In genomic region chr3:13648060-13648743, GRCh38 we compare ENCODE assay signal across 9 cellular contexts.
DNase-seq lines count a peak whose midpoint lies in the region; ATAC-seq and TF ChIP-seq lines count a peak whose summit lies in the region.
"Had no signal": no experiment of that assay in that cellular context is flagged by ENCODE, and none has a peak within 500 bp of the region (broad histone marks: within the 10 kb centered on the region; RNA-seq: fewer than 3 reads in every experiment).

No MANE protein-coding gene starts in this region.

- no peak overlapping the region for H3K4me3 ChIP-seq in mammary epithelial cell (replicated peaks in 1 of 3; ENCODE audit: insufficient read depth in 1 of 3, low read depth in 2 of 3, low read length in 3 of 3)

- H3K4me3 Mint-ChIP-seq in WTC11 = no peak overlapping the region
- H3K4me3 Mint-ChIP-seq: dendritic cell treated with granulocyte-macrophage colony-stimulating factor and Interleukin-4, amounts not matched to agents 40 ng/mL and 50 ng/mL, for 4 days had no signal

- BruUV-seq in mammary epithelial cell (replicated peaks; lab: Mats Ljungman, UMichigan) = no TSS peak

- H3K9me3 ChIP-seq in mammary epithelial cell (replicated peaks; ENCODE audit: insufficient read depth, low read length) = no peaks in the 10 kb centered on the region

- H3K36me3 Mint-ChIP-seq in WTC11 = no peaks in the 10 kb centered on the region

- TF ChIP-seq CTCF in WTC11 (IDR thresholded peaks at IDR 0.05) (peak; percentile 96), mammary epithelial cell (conservative IDR thresholded peaks at IDR 0.05 in 1 of 2, IDR thresholded peaks at IDR 0.05 in 1 of 2; ENCODE audit: extremely low read depth in 1 of 2, insufficient read depth in 1 of 2, low read depth in 1 of 2, low read length in 2 of 2) (peak; percentile 97 to 100)

- no peak overlapping the region for H3K4me2 ChIP-seq in mammary epithelial cell (ENCODE audit: insufficient read depth, low read depth, low read length)

- ATAC-seq in GM21576 (IDR thresholded peaks at IDR 0.05; ENCODE audit: unreplicated experiment) = peak; percentile 57
- ATAC-seq in WTC11 = peak; percentile 77
- no peak for ATAC-seq in HG03469 (IDR thresholded peaks at IDR 0.05; ENCODE audit: unreplicated experiment)

- H3K27ac Mint-ChIP-seq in WTC11 = peak overlapping the region; percentile 93
- H3K27ac Mint-ChIP-seq: dendritic cell treated with granulocyte-macrophage colony-stimulating factor and Interleukin-4, amounts not matched to agents 40 ng/mL and 50 ng/mL, for 4 days had no signal

- CTCF ChIA-PET in WTC11 (lab: Charles Lee) (interaction anchor here (0.6 to 10.6 kb wide), 73 partner anchors 8 to 681 kb away, joined by 3 to 290 read pairs (median 5); partner anchors contain the start of genes FBLN2, HDAC11, NUP210 and WNT7A), mammary epithelial cell (lab: Charles Lee; ENCODE audit: low non-redundant PET) (interaction anchor here (0.6 to 2.0 kb wide), 5 partner anchors 13 to 196 kb away, joined by 4 to 34 read pairs (median 7); no protein-coding TSS in a partner anchor)

- dilution Hi-C loops in mammary epithelial cell (cut with HindIII; ENCODE audit: low sequenced_read_pairs) = no loop called here

- peaks cover 22% of the 10 kb centered on the region for H3K4me1 ChIP-seq in mammary epithelial cell (ENCODE audit: insufficient read depth, low read length)

- no peaks in the 10 kb centered on the region for H3K36me3 ChIP-seq in mammary epithelial cell (ENCODE audit: insufficient read depth, low read length)

- H2AFZ ChIP-seq in mammary epithelial cell (ENCODE audit: low read depth, low read length) = peak overlapping the region; percentile 33

- intact Hi-C loops in mammary epithelial cell (cut with micrococcal nuclease) = loop anchor here (1.0 to 10.0 kb wide), 6 partner anchors 78 to 556 kb away; no protein-coding TSS in a partner anchor

- H3K9me3 Mint-ChIP-seq in WTC11 = no peaks in the 10 kb centered on the region
- H3K9me3 Mint-ChIP-seq: dendritic cell treated with granulocyte-macrophage colony-stimulating factor and Interleukin-4, amounts not matched to agents 40 ng/mL and 50 ng/mL, for 4 days had no signal

- H3K27me3 Mint-ChIP-seq in WTC11 (ENCODE audit: low read depth) = peaks cover 7% of the 10 kb centered on the region

- H3K4me1 Mint-ChIP-seq in WTC11 = peaks cover 20% of the 10 kb centered on the region

- 0% methylated on average over 4 of the region's 16 CpGs for WGBS in mammary epithelial cell (ENCODE audit: low coverage, missing lambda C conversion rate)

- no peak overlapping the region for H3K27ac ChIP-seq in mammary epithelial cell (ENCODE audit: insufficient read depth, low read depth, low read length)

- H4K20me1 ChIP-seq in mammary epithelial cell (ENCODE audit: insufficient read depth, low read length) = no peaks in the 10 kb centered on the region

- H3K9ac ChIP-seq in mammary epithelial cell (ENCODE audit: insufficient read depth, low read length) = no peak overlapping the region

- POLR2A ChIA-PET in WTC11 (lab: Charles Lee) = interaction anchor here (1.0 to 1.5 kb wide), 2 partner anchors 12 to 152 kb away, joined by 3 to 5 read pairs; no protein-coding TSS in a partner anchor

- DNase-seq in COLO668 (lab: John Stamatoyannopoulos, UW; ENCODE audit: unreplicated experiment) (peak; percentile 54), NCI-H2107 treated with DMSO at 0.1 percent for 48 hours (lab: John Stamatoyannopoulos, UW; ENCODE audit: unreplicated experiment) (peak; percentile 19), WTC11 (ENCODE audit: low spot score) (peak; percentile 96), mammary epithelial cell (peak; percentile 70), inferior parietal cortex (ENCODE audit: extremely low spot score) (peak; percentile 84)
- DNase-seq in stimulated activated CD4-positive, alpha-beta T cell treated with anti-CD3 and anti-CD28 coated beads, Interleukin-1b, Interleukin-23, amount 100 ng/mL, for 1 hour (ENCODE audit: low read depth in 2 of 2) = peak; percentile 35 to 66

- no peaks in the 10 kb centered on the region for H3K27me3 ChIP-seq in mammary epithelial cell (ENCODE audit: insufficient read depth, low read length)

- no peaks in the 10 kb centered on the region for H3K79me2 ChIP-seq in mammary epithelial cell (ENCODE audit: insufficient read depth, low read length)

- in situ Hi-C loops in mammary epithelial cell (cut with MboI; ENCODE audit: low sequenced_read_pairs in 2 of 2) = loop anchor here (5.0 to 10.0 kb wide), 3 partner anchors 151 to 563 kb away; no protein-coding TSS in a partner anchor

TF ChIP-seq in WTC11, 78 proteins besides CTCF, POLR2A, EP300 and RAD21:
- TF ChIP-seq SP1 (CRISPR knock-in tag; conservative IDR thresholded peaks at IDR 0.05) (peak; percentile 68), HMGA2 (CRISPR knock-in tag; IDR thresholded peaks at IDR 0.05) (no peak), IRF2 (CRISPR knock-in tag; IDR thresholded peaks at IDR 0.05; ENCODE audit: borderline replicate concordance, low read depth) (no peak), FOXJ3 (CRISPR knock-in tag; IDR thresholded peaks at IDR 0.05; ENCODE audit: borderline replicate concordance) (no peak), FOXP1 (CRISPR knock-in tag; IDR thresholded peaks at IDR 0.05; ENCODE audit: borderline replicate concordance) (0 out of 2 replicates have a peak, but pooled peaks have one; percentile 7), ETV6 (CRISPR knock-in tag; IDR thresholded peaks at IDR 0.05) (peak; percentile 75), E2F1 (CRISPR knock-in tag; IDR thresholded peaks at IDR 0.05) (0 out of 2 replicates have a peak, but pooled peaks have one; percentile 36), RORB (CRISPR knock-in tag; IDR thresholded peaks at IDR 0.05) (no peak), GRHL2 (CRISPR knock-in tag; IDR thresholded peaks at IDR 0.05; ENCODE audit: insufficient replicate concordance, severe bottlenecking) (no peak), ATF1 (CRISPR knock-in tag; IDR thresholded peaks at IDR 0.05) (no peak), OVOL2 (CRISPR knock-in tag; IDR thresholded peaks at IDR 0.05; ENCODE audit: borderline replicate concordance) (no peak), NR2C2 (CRISPR knock-in tag; IDR thresholded peaks at IDR 0.05) (0 out of 2 replicates have a peak, but pooled peaks have one; percentile 15), KAT7 (CRISPR knock-in tag; IDR thresholded peaks at IDR 0.05; ENCODE audit: borderline replicate concordance) (no peak), USF1 (CRISPR knock-in tag; IDR thresholded peaks at IDR 0.05) (no peak), FOXP4 (CRISPR knock-in tag; IDR thresholded peaks at IDR 0.05) (0 out of 2 replicates have a peak, but pooled peaks have one; percentile 23), ZNF121 (CRISPR knock-in tag; IDR thresholded peaks at IDR 0.05) (peak; percentile 51; the same call in 1 of the 2 replicates)
- TF ChIP-seq, protein P1, sequence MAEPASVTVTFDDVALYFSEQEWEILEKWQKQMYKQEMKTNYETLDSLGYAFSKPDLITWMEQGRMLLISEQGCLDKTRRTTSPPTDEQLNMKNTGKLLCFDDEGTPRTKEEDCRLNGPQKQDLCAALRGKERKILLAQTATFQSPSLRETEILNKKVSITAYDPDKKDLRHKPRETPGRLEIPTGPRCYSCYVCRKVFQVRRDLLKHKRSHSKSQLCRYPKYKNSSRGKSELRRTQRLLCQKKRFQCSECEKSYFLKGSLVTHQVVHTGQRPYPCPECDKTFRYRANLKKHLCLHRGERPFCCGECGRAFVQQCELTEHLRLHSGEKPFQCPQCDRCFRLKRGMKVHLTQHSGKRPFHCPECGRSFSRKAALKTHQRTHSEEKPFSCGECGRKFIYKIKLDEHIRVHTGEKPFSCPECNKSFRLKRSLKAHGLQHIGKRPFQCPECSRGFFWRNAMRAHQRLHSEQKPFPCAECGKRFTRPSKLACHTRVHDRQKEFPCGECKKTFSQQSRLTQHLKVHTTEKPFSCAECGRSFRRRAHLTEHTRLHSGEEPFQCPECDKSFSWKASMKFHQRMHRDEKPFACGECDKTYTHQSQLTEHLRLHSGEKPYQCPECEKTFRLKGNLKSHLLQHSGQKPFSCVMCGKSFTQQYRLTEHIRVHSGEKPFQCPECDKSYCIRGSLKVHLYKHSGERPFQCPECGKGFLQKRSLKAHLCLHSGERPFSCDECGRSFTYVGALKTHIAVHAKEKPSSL (CRISPR knock-in tag; conservative IDR thresholded peaks at IDR 0.05) = no peak

Comparison
In these comparisons a context has a peak if more than half of its experiments do, and no peak if none do; other contexts are left out.
1. DNase-seq: peak in every context shown above with its lines; median percentile 96 in WTC11; 84 in inferior parietal cortex; 70 in mammary epithelial cell; 54 in COLO668; 50 in stimulated activated CD4-positive, alpha-beta T cell treated with anti-CD3 and anti-CD28 coated beads, Interleukin-1b, Interleukin-23, amount 100 ng/mL, for 1 hour; 19 in NCI-H2107 treated with DMSO at 0.1 percent for 48 hours.